ENCODE assay signal across 27 cellular contexts in the genomic region with DNA sequence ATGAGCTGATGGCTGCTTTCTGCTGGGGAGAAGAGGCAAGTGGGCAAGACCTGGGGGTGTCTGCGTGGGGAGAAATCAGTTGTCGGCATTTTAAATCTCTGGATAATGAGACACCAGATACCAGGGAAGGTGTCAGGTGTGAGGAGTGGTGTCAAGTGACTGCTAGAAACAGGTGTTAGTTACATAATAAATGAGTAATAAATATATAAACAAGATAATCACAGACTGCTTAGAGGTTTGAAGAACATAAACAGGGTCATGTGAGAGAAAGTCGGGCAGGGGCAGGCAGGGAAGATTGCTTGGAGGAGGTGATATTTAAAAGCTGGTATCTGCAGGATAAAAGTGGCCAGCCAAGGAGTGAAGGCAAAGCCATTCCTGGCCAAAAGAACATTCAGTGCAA.
"Had no signal": no experiment of that assay in that cellular context is flagged by ENCODE, and none has a peak within 500 bp of the region (broad histone marks: within the 10 kb centered on the region; RNA-seq: fewer than 3 reads in every experiment).

No MANE protein-coding gene starts in this region.

- H3K9me3 ChIP-seq: esophagus squamous epithelium, heart left ventricle, left lung, mucosa of descending colon, right atrium auricular region, testis, tibial artery, upper lobe of left lung had no signal

- H3K27ac ChIP-seq: coronary artery, esophagus squamous epithelium, heart left ventricle, hepatocyte, left lung, neural progenitor cell, parathyroid adenoma, right atrium auricular region, testis, tibial artery, upper lobe of left lung had no signal

- H3K9me3 Mint-ChIP-seq: natural killer cell treated with Interleukin-12 subunit alpha and Interleukin-12 subunit beta and Interleukin-15 and Interleukin-18, amount 100 ng/mL, for 72 hours; neural progenitor cell; stimulated activated effector memory CD8-positive, alpha-beta T cell treated with anti-CD3 and anti-CD28 coated beads, Interleukin-12 subunit alpha, Interleukin-12 subunit beta, amount 100 ng/mL, for 72 hours had no signal

- H3K4me3 Mint-ChIP-seq: mesothelial cell of epicardium; natural killer cell treated with Interleukin-12 subunit alpha and Interleukin-12 subunit beta and Interleukin-15 and Interleukin-18, amount 100 ng/mL, for 72 hours; neural progenitor cell; stimulated activated effector memory CD8-positive, alpha-beta T cell treated with anti-CD3 and anti-CD28 coated beads, Interleukin-12 subunit alpha, Interleukin-12 subunit beta, amount 100 ng/mL, for 72 hours had no signal

- H3K4me1 Mint-ChIP-seq: neural progenitor cell; stimulated activated effector memory CD8-positive, alpha-beta T cell treated with anti-CD3 and anti-CD28 coated beads, Interleukin-12 subunit alpha, Interleukin-12 subunit beta, amount 100 ng/mL, for 72 hours had no signal

- H3K27ac Mint-ChIP-seq: mesothelial cell of epicardium; natural killer cell treated with Interleukin-12 subunit alpha and Interleukin-12 subunit beta and Interleukin-15 and Interleukin-18, amount 100 ng/mL, for 72 hours; neural progenitor cell; progenitor cell of endocrine pancreas; stimulated activated effector memory CD8-positive, alpha-beta T cell treated with anti-CD3 and anti-CD28 coated beads, Interleukin-12 subunit alpha, Interleukin-12 subunit beta, amount 100 ng/mL, for 72 hours had no signal

- H3K27me3 ChIP-seq: esophagus squamous epithelium, hepatocyte, left lung, neural progenitor cell, right atrium auricular region, testis, tibial artery, upper lobe of left lung had no signal

- DNase-seq: dermis blood vessel endothelial cell; effector memory CD4-positive, alpha-beta T cell; erythroblast; esophagus squamous epithelium; heart left ventricle; kidney; left lung; mesenchymal stem cell; mucosa of descending colon; naive B cell; stimulated activated CD4-positive, alpha-beta T cell treated with anti-CD3 and anti-CD28 coated beads, Interleukin-2, amount 100 ng/mL, for 24 hours; stimulated activated CD4-positive, alpha-beta T cell treated with anti-CD3 and anti-CD28 coated beads, Interleukin-4, amount 100 ng/mL, for 24 hours; stimulated activated naive CD4-positive, alpha-beta T cell treated with Interleukin-2 at 50 U/mL for 16 hours; substantia nigra; testis; tibial artery; upper lobe of left lung had no signal

- H3K4me3 ChIP-seq: coronary artery, esophagus squamous epithelium, heart left ventricle, hepatocyte, left lung, mucosa of descending colon, neural progenitor cell, right atrium auricular region, smooth muscle cell, testis, tibial artery, upper lobe of left lung had no signal

- H3K36me3 ChIP-seq: esophagus squamous epithelium, heart left ventricle, left lung, neural progenitor cell, right atrium auricular region, tibial artery, upper lobe of left lung had no signal

- H3K4me1 ChIP-seq: esophagus squamous epithelium, heart left ventricle, left lung, neural progenitor cell, parathyroid adenoma, right atrium auricular region, testis, tibial artery, upper lobe of left lung had no signal

- H3K36me3 Mint-ChIP-seq: mesothelial cell of epicardium; naive B cell; natural killer cell treated with Interleukin-12 subunit alpha and Interleukin-12 subunit beta and Interleukin-15 and Interleukin-18, amount 100 ng/mL, for 72 hours; neural progenitor cell; stimulated activated effector memory CD8-positive, alpha-beta T cell treated with anti-CD3 and anti-CD28 coated beads, Interleukin-12 subunit alpha, Interleukin-12 subunit beta, amount 100 ng/mL, for 72 hours had no signal
